1 cellular context compared by ENCODE assay signal in genomic region chr3:156341831-156342416, GRCh38.
TF ChIP-seq lines count a peak whose summit lies in the region.

No MANE protein-coding gene starts in this region.

TF ChIP-seq in GM23338, 12 proteins besides CTCF, POLR2A, EP300 and RAD21 (continued from another document):
- no peak for TF ChIP-seq ZNF462 (CRISPR knock-in tag; IDR thresholded peaks at IDR 0.05)
- no peak for TF ChIP-seq JUNB (IDR thresholded peaks at IDR 0.05; ENCODE audit: unreplicated experiment)
TF ChIP-seq in GM23338: peak in this region for 0.
